ENCODE assay signal across 12 cellular contexts in genomic region chr11:45100338-45100737, GRCh38. TPM values are rescaled to one million over a fixed set of nuclear protein-coding genes. Genes with fewer than 3 reads are reported as not detected.
DNase-seq lines count a peak whose midpoint lies in the region; ATAC-seq, FAIRE-seq and TF ChIP-seq lines count a peak whose summit lies in the region.
"Had no signal": no experiment of that assay in that cellular context is flagged by ENCODE, and none has a peak within 500 bp of the region (broad histone marks: within the 10 kb centered on the region; RNA-seq: fewer than 3 reads in every experiment).

No MANE protein-coding gene starts in this region.

- H3K27me3 ChIP-seq in endothelial cell of umbilical vein (ENCODE audit: control insufficient read depth in 2 of 2, insufficient read depth in 2 of 2, low read length in 2 of 2) (no peaks in the 10 kb centered on the region), upper lobe of right lung (no peaks in the 10 kb centered on the region), gastrocnemius medialis (peaks cover 0 to 8% (median 0%) of the 10 kb centered on the region in 3 donors)

- H2AFZ ChIP-seq in endothelial cell of umbilical vein (ENCODE audit: low read depth, low read length): no peak overlapping the region

- ATAC-seq in upper lobe of right lung (peak; percentile 62), gastrocnemius medialis (no peak), GM21619 (IDR thresholded peaks at IDR 0.05; ENCODE audit: unreplicated experiment) (no peak), GM18870 (IDR thresholded peaks at IDR 0.05; ENCODE audit: unreplicated experiment) (no peak)
- ATAC-seq: stimulated activated naive CD8-positive, alpha-beta T cell treated with anti-CD3 and anti-CD28 coated beads, Interleukin-15, amount 100 ng/mL, for 72 hours had no signal

- TF ChIP-seq CTCF in endothelial cell of umbilical vein (IDR thresholded peaks at IDR 0.05; ENCODE audit: extremely low read depth in 1 of 2, insufficient read depth in 1 of 2, low read depth in 1 of 2, low read length in 2 of 2): no peak
- no peak for TF ChIP-seq CTCF in upper lobe of right lung (IDR thresholded peaks at IDR 0.05)
- no peak for TF ChIP-seq CTCF in gastrocnemius medialis (IDR thresholded peaks at IDR 0.05 in 4 of 5, conservative IDR thresholded peaks at IDR 0.05 in 1 of 5)

- H3K4me2 ChIP-seq in endothelial cell of umbilical vein (ENCODE audit: insufficient read depth, low read length): no peak overlapping the region

- intact Hi-C loops in endothelial cell of umbilical vein (cut with micrococcal nuclease) (no loop called here), upper lobe of right lung (cut with DNase I) (loop anchor here (5.0 kb wide), 1 partner anchor 163 kb away; no protein-coding TSS in a partner anchor), gastrocnemius medialis (cut with DNase I; ENCODE audit: low total_unique reads) (loop anchor here (5.0 kb wide), 2 partner anchors 78 to 148 kb away; partner anchors contain the start of gene TP53I11)

- H3K9me3 ChIP-seq in endothelial cell of umbilical vein (replicated peaks; ENCODE audit: control insufficient read depth, insufficient read depth, low read length) (no peaks in the 10 kb centered on the region), upper lobe of right lung (no peaks in the 10 kb centered on the region), gastrocnemius medialis (no peaks in the 10 kb centered on the region)

- no peak overlapping the region for H3K9ac ChIP-seq in endothelial cell of umbilical vein (replicated peaks; ENCODE audit: extremely low read depth, insufficient read depth, low read length)

- CTCF ChIA-PET in endothelial cell of umbilical vein (lab: Charles Lee): interaction anchor here (4.7 to 22.0 kb wide), 2 partner anchors 10 to 163 kb away, joined by 21 to 1618 read pairs; no protein-coding TSS in a partner anchor

- POLR2A ChIA-PET in endothelial cell of umbilical vein (lab: Charles Lee): no interaction called here

- H4K20me1 ChIP-seq in endothelial cell of umbilical vein (replicated peaks; ENCODE audit: control insufficient read depth, extremely low read depth, insufficient read depth, low read length): no peaks in the 10 kb centered on the region

- TF ChIP-seq POLR2A in endothelial cell of umbilical vein (IDR thresholded peaks at IDR 0.05; ENCODE audit: low read depth, low read length): no peak
- no peak for TF ChIP-seq POLR2A in gastrocnemius medialis (IDR thresholded peaks at IDR 0.05)

- no peak overlapping the region for H3K27ac ChIP-seq in endothelial cell of umbilical vein (ENCODE audit: insufficient read depth, low read depth, low read length)
- H3K27ac ChIP-seq in upper lobe of right lung: no peak overlapping the region
- no peak overlapping the region for H3K27ac ChIP-seq in gastrocnemius medialis

- dilution Hi-C loops in endothelial cell of umbilical vein (cut with MboI; ENCODE audit: extremely low pct_ligation_motif_present, low sequenced_read_pairs): no loop called here

- BruUV-seq in endothelial cell of umbilical vein (replicated peaks; lab: Mats Ljungman, UMichigan): no TSS peak

- no peak for FAIRE-seq in endothelial cell of umbilical vein (lab: Jason Lieb, UNC)
- FAIRE-seq: D721Med had no signal

- peaks cover 7% of the 10 kb centered on the region for H3K4me1 ChIP-seq in endothelial cell of umbilical vein (ENCODE audit: control insufficient read depth, extremely low read depth, insufficient read depth, low read length)
- peaks cover 6% of the 10 kb centered on the region for H3K4me1 ChIP-seq in upper lobe of right lung
- peaks cover 3 to 13% of the 10 kb centered on the region in 2 donors for H3K4me1 ChIP-seq in gastrocnemius medialis

- H3K79me2 ChIP-seq in endothelial cell of umbilical vein (ENCODE audit: control insufficient read depth, insufficient read depth, low read length): no peaks in the 10 kb centered on the region

- in situ Hi-C loops in gastrocnemius medialis (cut with MboI; ENCODE audit: low sequenced_read_pairs in 4 of 4): loop anchor here (5.0 to 10.0 kb wide), 2 partner anchors 163 to 194 kb away; no protein-coding TSS in a partner anchor

- H3K4me3 ChIP-seq in endothelial cell of umbilical vein (replicated peaks in 1 of 3; ENCODE audit: insufficient read depth in 1 of 3, low read depth in 1 of 3, low read length in 3 of 3): no peak overlapping the region
- no peak overlapping the region for H3K4me3 ChIP-seq in upper lobe of right lung
- H3K4me3 ChIP-seq in gastrocnemius medialis: no peak overlapping the region

- peak; percentile 16 to 17 for DNase-seq in activated T-cell treated with anti-CD3 and anti-CD28 coated beads, Interleukin-2, amount 50 U/mL, for 48 hours
- no peak for DNase-seq in activated T-cell treated with anti-CD3 and anti-CD28 coated beads for 4 hours
- peak; percentile 35 for DNase-seq in NCI-H82 treated with DMSO at 0.1 percent for 48 hours (lab: John Stamatoyannopoulos, UW; ENCODE audit: unreplicated experiment)
- DNase-seq in endothelial cell of umbilical vein (ENCODE audit: low read depth, low spot score): peak; percentile 22
- DNase-seq in upper lobe of right lung: no peak
- DNase-seq in gastrocnemius medialis: no peak
- DNase-seq: activated naive CD8-positive, alpha-beta T cell treated with anti-CD3 and anti-CD28 coated beads, Interleukin-2, amount 10 ng/mL, durations not matched to agents 7 days and 5 days; stimulated activated naive CD8-positive, alpha-beta T cell treated with anti-CD3 and anti-CD28 coated beads, Interleukin-15, amount 100 ng/mL, for 72 hours; T-cell had no signal

- no peaks in the 10 kb centered on the region for H3K36me3 ChIP-seq in endothelial cell of umbilical vein (ENCODE audit: control insufficient read depth in 2 of 2, extremely low read depth in 1 of 2, insufficient read depth in 2 of 2, low read length in 2 of 2)
- no peaks in the 10 kb centered on the region for H3K36me3 ChIP-seq in upper lobe of right lung
- H3K36me3 ChIP-seq in gastrocnemius medialis: no peaks in the 10 kb centered on the region

- no peaks in the 10 kb centered on the region for H3K9me1 ChIP-seq in endothelial cell of umbilical vein (replicated peaks; ENCODE audit: control insufficient read depth, extremely low read depth, insufficient read depth, low read length)

TF ChIP-seq in endothelial cell of umbilical vein, 7 proteins besides CTCF, POLR2A, EP300 and RAD21:
- TF ChIP-seq, protein P1, sequence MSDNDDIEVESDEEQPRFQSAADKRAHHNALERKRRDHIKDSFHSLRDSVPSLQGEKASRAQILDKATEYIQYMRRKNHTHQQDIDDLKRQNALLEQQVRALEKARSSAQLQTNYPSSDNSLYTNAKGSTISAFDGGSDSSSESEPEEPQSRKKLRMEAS (IDR thresholded peaks at IDR 0.05; ENCODE audit: insufficient read depth, insufficient read length): no peak
- TF ChIP-seq JUN (IDR thresholded peaks at IDR 0.05; ENCODE audit: borderline replicate concordance, insufficient read depth, insufficient read length, low read depth) (no peak), POLR2AphosphoS5 (IDR thresholded peaks at IDR 0.05; ENCODE audit: insufficient read depth, low read depth, low read length) (no peak), FOS (IDR thresholded peaks at IDR 0.05; ENCODE audit: borderline replicate concordance, insufficient read depth, low read length) (no peak), GATA2 (IDR thresholded peaks at IDR 0.05; ENCODE audit: insufficient read depth, insufficient read length, low read depth, low read length) (no peak), EZH2 (IDR thresholded peaks at IDR 0.05; ENCODE audit: borderline replicate concordance, low read depth, low read length, severe bottlenecking) (no peak), MYC (IDR thresholded peaks at IDR 0.05; ENCODE audit: low read depth, low read length) (no peak)
TF ChIP-seq in endothelial cell of umbilical vein: peak in this region for 0.

RNA-seq across cellular contexts. Expression of gene PRDM11, which starts 46.1 kb away (rescaled TPM):
- total RNA-seq in endothelial cell of umbilical vein: 13.9 and 14.1 TPM in 2 replicates
- polyA plus RNA-seq in endothelial cell of umbilical vein: 5.9 and 6.9 TPM in 2 replicates
- polyA plus RNA-seq in endothelial cell of umbilical vein (2011; cell fraction: cytosol; rRNA removed): 5.3 and 6.8 TPM in 2 replicates
- polyA plus RNA-seq in endothelial cell of umbilical vein (2011; cell fraction: nucleus; rRNA removed): 10.2 and 12.8 TPM in 2 replicates
- 5.9 and 8.8 TPM in 2 replicates for polyA plus RNA-seq in endothelial cell of umbilical vein (2012)
- polyA minus RNA-seq in endothelial cell of umbilical vein: 7.7 and 18.1 TPM in 2 replicates
- 10.0 TPM for polyA minus RNA-seq in endothelial cell of umbilical vein (2011; cell fraction: cytosol; rRNA and poly(A)+ RNA removed)
- 7.7 and 12.2 TPM in 2 replicates for polyA minus RNA-seq in endothelial cell of umbilical vein (2011; cell fraction: nucleus; rRNA and poly(A)+ RNA removed)
- 18.3 TPM for total RNA-seq in upper lobe of right lung
- total RNA-seq in gastrocnemius medialis: 10 to 100 TPM in 2 of 4 donors, 1 to 10 TPM in 2; 5.0 to 15.4 (median 9.5) TPM

Comparison
In these comparisons a context has a peak if more than half of its experiments do, and no peak if none do; other contexts are left out.
1. DNase-seq: peak in activated T-cell treated with anti-CD3 and anti-CD28 coated beads, Interleukin-2, amount 50 U/mL, for 48 hours (2 of 2), NCI-H82 treated with DMSO at 0.1 percent for 48 hours (single experiment) and endothelial cell of umbilical vein (single experiment); none in activated T-cell treated with anti-CD3 and anti-CD28 coated beads for 4 hours (single experiment), upper lobe of right lung (single experiment) and gastrocnemius medialis (0 of 2).